In genomic region chr12:25557830-25558436, GRCh38 we compare ENCODE assay signal across 9 cellular contexts. TPM values are rescaled to one million over a fixed set of nuclear protein-coding genes. Genes with fewer than 3 reads are reported as not detected.
DNase-seq lines count a peak whose midpoint lies in the region; ATAC-seq and TF ChIP-seq lines count a peak whose summit lies in the region.
"Had no signal": no experiment of that assay in that cellular context is flagged by ENCODE, and none has a peak within 500 bp of the region (broad histone marks: within the 10 kb centered on the region; RNA-seq: fewer than 3 reads in every experiment).

No MANE protein-coding gene starts in this region.

- H3K27ac Mint-ChIP-seq in stimulated activated memory B cell treated with anti-CD40 and anti-IgM and Interleukin-4, amounts not matched to agents 10 μg/mL and 1 μg/mL and 100 μg/mL, for 72 hours = no peak overlapping the region

- H3K27me3 ChIP-seq in OCI-LY3 (ENCODE audit: low read depth, low read length) = no peaks in the 10 kb centered on the region
- H3K27me3 ChIP-seq in fibroblast of lung (ENCODE audit: control insufficient read depth, insufficient read depth, low read length) = no peaks in the 10 kb centered on the region

- H3K36me3 Mint-ChIP-seq in stimulated activated memory B cell treated with anti-CD40 and anti-IgM and Interleukin-4, amounts not matched to agents 10 μg/mL and 1 μg/mL and 100 μg/mL, for 72 hours = no peaks in the 10 kb centered on the region

- H3K4me3 Mint-ChIP-seq in stimulated activated memory B cell treated with anti-CD40 and anti-IgM and Interleukin-4, amounts not matched to agents 10 μg/mL and 1 μg/mL and 100 μg/mL, for 72 hours = no peak overlapping the region

- H3K36me3 ChIP-seq in OCI-LY3 (replicated peaks; ENCODE audit: low read depth, low read length) (no peaks in the 10 kb centered on the region), fibroblast of lung (ENCODE audit: control insufficient read depth, insufficient read depth, low read length) (no peaks in the 10 kb centered on the region)

- ATAC-seq in GM21390 (IDR thresholded peaks at IDR 0.05; ENCODE audit: unreplicated experiment) = no peak
- ATAC-seq in stimulated activated memory B cell treated with anti-CD40 and anti-IgM and Interleukin-4, amounts not matched to agents 10 μg/mL and 1 μg/mL and 100 μg/mL, for 72 hours = no peak

- no peak overlapping the region for H3K4me2 ChIP-seq in OCI-LY3 (ENCODE audit: low read length)
- no peak overlapping the region for H3K4me2 ChIP-seq in fibroblast of lung (ENCODE audit: extremely low read depth, insufficient read depth, low read length)

- peak; percentile 18 for DNase-seq in AG20443 (ENCODE audit: low spot score)
- peak; percentile 12 for DNase-seq in GM13977 (ENCODE audit: low spot score)
- peak; percentile 40 to 73 for DNase-seq in fibroblast of lung (ENCODE audit: low read depth in 2 of 2)
- DNase-seq in smooth muscle cell of the brain vasculature (ENCODE audit: low read depth, low spot score) = peak; percentile 21
- DNase-seq in AG08395 (ENCODE audit: low spot score) = no peak

- H3K9me3 ChIP-seq in OCI-LY3 (ENCODE audit: insufficient read depth, low read length) (no peaks in the 10 kb centered on the region), fibroblast of lung (ENCODE audit: control insufficient read depth, insufficient read depth, low read depth, low read length) (no peaks in the 10 kb centered on the region)

- H3K4me1 ChIP-seq in OCI-LY3 (ENCODE audit: low read length) (peaks cover 8% of the 10 kb centered on the region), fibroblast of lung (ENCODE audit: control insufficient read depth, extremely low read depth, insufficient read depth, low read length) (no peaks in the 10 kb centered on the region)

- peaks cover 7% of the 10 kb centered on the region for H3K4me1 Mint-ChIP-seq in stimulated activated memory B cell treated with anti-CD40 and anti-IgM and Interleukin-4, amounts not matched to agents 10 μg/mL and 1 μg/mL and 100 μg/mL, for 72 hours

- H3K9ac ChIP-seq in OCI-LY3 (ENCODE audit: low read length) = no peak overlapping the region
- H3K9ac ChIP-seq in fibroblast of lung (ENCODE audit: insufficient read depth, low read length) = no peak overlapping the region

- in situ Hi-C loops in GM13977 (cut with MboI; ENCODE audit: low pct_unique_long_range_greater_than_20kb, low sequenced_read_pairs, unreplicated experiment) = no loop called here

- H4K20me1 ChIP-seq in OCI-LY3 (ENCODE audit: insufficient read depth, low read length) = no peaks in the 10 kb centered on the region
- H4K20me1 ChIP-seq in fibroblast of lung (ENCODE audit: control insufficient read depth, extremely low read depth, insufficient read depth, low read length) = no peaks in the 10 kb centered on the region

- no peak overlapping the region for H3K4me3 ChIP-seq in OCI-LY3 (ENCODE audit: low read length)
- H3K4me3 ChIP-seq in fibroblast of lung (replicated peaks in 1 of 4; ENCODE audit: control extremely low read depth in 1 of 4, insufficient read depth in 1 of 4, low read depth in 3 of 4, low read length in 4 of 4) = no peak overlapping the region

- peak; percentile 33 for TF ChIP-seq CTCF in GM13977 (IDR thresholded peaks at IDR 0.05; ENCODE audit: extremely low read depth, insufficient read depth, missing control alignments)
- peak; percentile 66 for TF ChIP-seq CTCF in OCI-LY3 (IDR thresholded peaks at IDR 0.05; ENCODE audit: low read depth, low read length)
- TF ChIP-seq CTCF in fibroblast of lung (conservative IDR thresholded peaks at IDR 0.05 in 1 of 2, IDR thresholded peaks at IDR 0.05 in 1 of 2; ENCODE audit: low read depth in 1 of 2, low read length in 2 of 2) = peak; percentile 21 to 55

- no peaks in the 10 kb centered on the region for H3K9me3 Mint-ChIP-seq in stimulated activated memory B cell treated with anti-CD40 and anti-IgM and Interleukin-4, amounts not matched to agents 10 μg/mL and 1 μg/mL and 100 μg/mL, for 72 hours

- no peaks in the 10 kb centered on the region for H3K79me2 ChIP-seq in OCI-LY3 (ENCODE audit: low read length)
- no peaks in the 10 kb centered on the region for H3K79me2 ChIP-seq in fibroblast of lung (ENCODE audit: control insufficient read depth, insufficient read depth, low read length)

- H2AFZ ChIP-seq in OCI-LY3 (ENCODE audit: low read depth, low read length) (no peak overlapping the region), fibroblast of lung (ENCODE audit: low read length) (no peak overlapping the region)

- H3K27ac ChIP-seq in OCI-LY3 (ENCODE audit: low read length) = no peak overlapping the region
- no peak overlapping the region for H3K27ac ChIP-seq in fibroblast of lung (ENCODE audit: insufficient read depth, low read length)

- peaks cover 8% of the 10 kb centered on the region for H3K27me3 Mint-ChIP-seq in stimulated activated memory B cell treated with anti-CD40 and anti-IgM and Interleukin-4, amounts not matched to agents 10 μg/mL and 1 μg/mL and 100 μg/mL, for 72 hours

RNA-seq across cellular contexts. Expression of gene LMNTD1, which starts 4.8 kb away (rescaled TPM):
- not detected in 2 replicates for total RNA-seq in fibroblast of lung
- polyA plus RNA-seq in fibroblast of lung = 0.18 TPM in 1 of 2 replicates, not detected in the other
- not detected in 2 replicates for polyA plus RNA-seq in fibroblast of lung (2012)
- polyA minus RNA-seq in fibroblast of lung (ENCODE audit: low replicate concordance) = not detected in 2 replicates
- total RNA-seq: mononuclear cell had no signal
